In the genomic region with DNA sequence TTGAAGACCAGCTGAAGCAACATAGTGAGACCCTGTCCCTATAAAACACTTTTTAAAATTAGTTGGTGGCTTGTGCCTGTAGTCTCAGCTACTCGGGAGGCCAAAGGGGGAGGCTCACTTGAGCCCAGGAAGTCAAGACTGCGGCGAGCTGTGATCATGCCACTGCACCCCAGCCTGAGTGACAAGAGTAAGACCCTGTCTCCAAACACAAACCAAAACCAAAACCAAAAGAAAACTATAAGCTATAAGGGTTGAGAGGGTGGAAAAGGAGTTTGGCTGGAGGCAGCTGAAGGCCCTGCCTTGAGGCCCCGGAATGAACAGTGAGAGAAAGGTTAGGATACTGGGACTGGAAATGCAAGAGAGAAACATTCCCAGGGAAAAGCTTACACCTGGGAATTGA, we compare ENCODE assay signal across 1 cellular context.
TF ChIP-seq lines count a peak whose summit lies in the region.

No MANE protein-coding gene starts in this region.

TF ChIP-seq in IMR-90, 13 proteins besides CTCF, POLR2A, EP300 and RAD21:
- TF ChIP-seq MAFK (IDR thresholded peaks at IDR 0.05; ENCODE audit: low read depth, low read length), result no peak
- no peak for TF ChIP-seq RCOR1 (IDR thresholded peaks at IDR 0.05; ENCODE audit: insufficient replicate concordance, low read length)
- no peak for TF ChIP-seq RFX5 (IDR thresholded peaks at IDR 0.05; ENCODE audit: low read depth, low read length)
- TF ChIP-seq MXI1 (IDR thresholded peaks at IDR 0.05; ENCODE audit: borderline replicate concordance, low read depth, low read length), result no peak
- TF ChIP-seq FOS (IDR thresholded peaks at IDR 0.05; ENCODE audit: low read depth, low read length), result no peak
- TF ChIP-seq BHLHE40 (IDR thresholded peaks at IDR 0.05; ENCODE audit: low read depth, low read length), result no peak
- no peak for TF ChIP-seq SMC3 (IDR thresholded peaks at IDR 0.05; ENCODE audit: low read depth, low read length)
- TF ChIP-seq NFE2L2 (IDR thresholded peaks at IDR 0.05; ENCODE audit: low read depth, low read length), result no peak
- TF ChIP-seq MAZ (IDR thresholded peaks at IDR 0.05; ENCODE audit: borderline replicate concordance, low read depth, low read length), result no peak
- TF ChIP-seq, protein P1, sequence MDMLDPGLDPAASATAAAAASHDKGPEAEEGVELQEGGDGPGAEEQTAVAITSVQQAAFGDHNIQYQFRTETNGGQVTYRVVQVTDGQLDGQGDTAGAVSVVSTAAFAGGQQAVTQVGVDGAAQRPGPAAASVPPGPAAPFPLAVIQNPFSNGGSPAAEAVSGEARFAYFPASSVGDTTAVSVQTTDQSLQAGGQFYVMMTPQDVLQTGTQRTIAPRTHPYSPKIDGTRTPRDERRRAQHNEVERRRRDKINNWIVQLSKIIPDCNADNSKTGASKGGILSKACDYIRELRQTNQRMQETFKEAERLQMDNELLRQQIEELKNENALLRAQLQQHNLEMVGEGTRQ (IDR thresholded peaks at IDR 0.05; ENCODE audit: low read depth, low read length), result no peak
